Comparison of ENCODE assay signal across 5 cellular contexts in genomic region chr18:8477615-8478014, GRCh38.
"Had no signal": no experiment of that assay in that cellular context is flagged by ENCODE, and none has a peak within 500 bp of the region (broad histone marks: within the 10 kb centered on the region; RNA-seq: fewer than 3 reads in every experiment).

No MANE protein-coding gene starts in this region.

- ATAC-seq: K562 had no signal

- H3K27ac Mint-ChIP-seq: GM23338, H9 had no signal

- H3K4me3 ChIP-seq: GM23338, K562 had no signal

- H3K4me3 Mint-ChIP-seq: GM23338, H9 had no signal

- DNase-seq: H9, HCEC 1CT had no signal

- H3K9me3 Mint-ChIP-seq: GM23338, H9 had no signal

- H3K27ac ChIP-seq: HL-60 had no signal
